18 cellular contexts compared by ENCODE assay signal in the genomic region with DNA sequence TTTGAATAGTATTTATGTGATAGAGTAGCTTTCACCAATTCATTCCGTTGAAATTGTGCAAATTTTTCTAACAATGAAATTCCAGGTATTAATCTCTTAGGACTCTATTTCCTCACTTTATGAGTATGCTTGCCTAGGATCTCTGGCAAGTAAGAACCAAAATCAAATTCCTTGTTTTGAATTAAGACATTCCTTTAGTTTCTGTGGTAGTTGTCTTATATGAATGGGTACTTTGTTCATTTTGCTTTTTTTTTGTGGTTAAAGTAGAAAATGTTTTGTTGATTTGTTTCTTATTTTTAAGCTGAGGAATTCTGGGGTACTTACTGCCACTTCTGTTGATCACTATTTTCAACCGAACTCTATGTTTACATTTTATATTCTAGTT. TPM values are rescaled to one million over a fixed set of nuclear protein-coding genes. Genes with fewer than 3 reads are reported as not detected.
DNase-seq lines count a peak whose midpoint lies in the region; ATAC-seq and TF ChIP-seq lines count a peak whose summit lies in the region.
"Had no signal": no experiment of that assay in that cellular context is flagged by ENCODE, and none has a peak within 500 bp of the region (broad histone marks: within the 10 kb centered on the region; RNA-seq: fewer than 3 reads in every experiment).

No MANE protein-coding gene starts in this region.

- no peaks in the 10 kb centered on the region for H3K9me3 Mint-ChIP-seq in GM23338
- H3K9me3 Mint-ChIP-seq: CD4-positive, CD25-positive, alpha-beta regulatory T cell had no signal

- H3K9me2 ChIP-seq in GM23338 (ENCODE audit: insufficient read depth): no peaks in the 10 kb centered on the region

- ATAC-seq in GM23338 (no peak), GM21381 (IDR thresholded peaks at IDR 0.05; ENCODE audit: unreplicated experiment) (no peak)
- ATAC-seq: GM12878 had no signal

- 18 to 23% methylated on average over 2 of the region's 2 CpGs for WGBS in tibial nerve, 2 donors

- no peaks in the 10 kb centered on the region for H3K36me3 Mint-ChIP-seq in GM23338 (ENCODE audit: low read depth)
- H3K36me3 Mint-ChIP-seq: CD4-positive, CD25-positive, alpha-beta regulatory T cell had no signal

- no peaks in the 10 kb centered on the region for H3K36me3 ChIP-seq in GM23338 (ENCODE audit: insufficient read depth)
- peaks cover 0 to 17% (median 0%) of the 10 kb centered on the region in 3 donors for H3K36me3 ChIP-seq in tibial nerve

- no peaks in the 10 kb centered on the region for H3K4me1 Mint-ChIP-seq in GM23338
- H3K4me1 Mint-ChIP-seq: CD4-positive, CD25-positive, alpha-beta regulatory T cell had no signal

- H3K27ac ChIP-seq in GM23338 (ENCODE audit: low read depth) (no peak overlapping the region), tibial nerve (peak overlapping the region in 3 of 4 donors; percentile 44 to 72 (median 64))
- H3K27ac ChIP-seq: KMS-11 had no signal

- H3K4me1 ChIP-seq in GM23338 (ENCODE audit: insufficient read depth) (no peaks in the 10 kb centered on the region), tibial nerve (peaks cover 0 to 23% (median 5%) of the 10 kb centered on the region in 4 donors)

- no peak for TF ChIP-seq EP300 in tibial nerve (IDR thresholded peaks at IDR 0.05)

- no peak overlapping the region for H3K4me3 Mint-ChIP-seq in GM23338
- H3K4me3 Mint-ChIP-seq: CD4-positive, CD25-positive, alpha-beta regulatory T cell had no signal

- no peaks in the 10 kb centered on the region for H3K79me2 ChIP-seq in GM23338 (replicated peaks; ENCODE audit: insufficient read depth)

- H3K4me3 ChIP-seq in GM23338 (no peak overlapping the region), tibial nerve (no peak overlapping the region)
- H3K4me3 ChIP-seq: GM12878, MG63 had no signal

- H3K9me3 ChIP-seq in tibial nerve: no peaks in the 10 kb centered on the region
- H3K9me3 ChIP-seq: MG63 had no signal

- no peaks in the 10 kb centered on the region for H4K20me1 ChIP-seq in GM23338 (replicated peaks; ENCODE audit: insufficient read depth)

- H2AFZ ChIP-seq in GM23338: no peak overlapping the region

- DNase-seq in GM23338 (ENCODE audit: low spot score) (no peak), SK-MEL-5 (ENCODE audit: low read depth, low spot score) (peak; percentile 34), foreskin melanocyte (peak; percentile 46), tibial nerve (ENCODE audit: low spot score in 2 of 2) (no peak), NCI-H510A treated with DMSO at 0.1 percent for 48 hours (lab: John Stamatoyannopoulos, UW) (no peak), CD1c-positive myeloid dendritic cell (ENCODE audit: extremely low spot score) (no peak)
- DNase-seq: CD4-positive, CD25-positive, alpha-beta regulatory T cell; DMS79; NCI-H1105; NCI-H187; NCI-H2171; NCI-H446 treated with DMSO at 0.1 percent for 48 hours; NCI-H774; Right ventricle myocardium superior had no signal

- H3K27me3 ChIP-seq in GM23338 (ENCODE audit: insufficient read depth) (no peaks in the 10 kb centered on the region), tibial nerve (no peaks in the 10 kb centered on the region)
- H3K27me3 ChIP-seq: MG63 had no signal

- TF ChIP-seq CTCF in GM23338 (conservative IDR thresholded peaks at IDR 0.05; ENCODE audit: low read depth in 2 of 2) (no peak), tibial nerve (IDR thresholded peaks at IDR 0.05) (no peak)

- in situ Hi-C loops in SK-MEL-5 (cut with HindIII; ENCODE audit: low pct_unique_long_range_greater_than_20kb, low sequenced_read_pairs): no loop called here

- peak overlapping the region; percentile 66 for H3K27ac Mint-ChIP-seq in GM23338
- H3K27ac Mint-ChIP-seq: CD4-positive, CD25-positive, alpha-beta regulatory T cell had no signal

- peaks cover 3% of the 10 kb centered on the region for H3K27me3 Mint-ChIP-seq in GM23338 (ENCODE audit: insufficient read depth, low read depth, poor library complexity)
- H3K27me3 Mint-ChIP-seq: CD4-positive, CD25-positive, alpha-beta regulatory T cell had no signal

- no peak for TF ChIP-seq POLR2A in tibial nerve (IDR thresholded peaks at IDR 0.05)

- H3F3A ChIP-seq in GM23338 (replicated peaks; ENCODE audit: low read depth): no peaks in the 10 kb centered on the region

- no peak overlapping the region for H3K4me2 ChIP-seq in GM23338
- H3K4me2 ChIP-seq: KMS-11 had no signal

TF ChIP-seq in GM23338, 12 proteins besides CTCF, POLR2A, EP300 and RAD21 (continues in another document):
- TF ChIP-seq CREB1 (CRISPR knock-in tag; IDR thresholded peaks at IDR 0.05; ENCODE audit: low read depth): no peak
- no peak for TF ChIP-seq POLR2AphosphoS5 (IDR thresholded peaks at IDR 0.05; ENCODE audit: low read depth)
- no peak for TF ChIP-seq ZNF114 (CRISPR knock-in tag; IDR thresholded peaks at IDR 0.05)
- no peak for TF ChIP-seq NANOG (IDR thresholded peaks at IDR 0.05; ENCODE audit: borderline replicate concordance)
- TF ChIP-seq JUNB (IDR thresholded peaks at IDR 0.05; ENCODE audit: unreplicated experiment): no peak
- TF ChIP-seq, protein P1, sequence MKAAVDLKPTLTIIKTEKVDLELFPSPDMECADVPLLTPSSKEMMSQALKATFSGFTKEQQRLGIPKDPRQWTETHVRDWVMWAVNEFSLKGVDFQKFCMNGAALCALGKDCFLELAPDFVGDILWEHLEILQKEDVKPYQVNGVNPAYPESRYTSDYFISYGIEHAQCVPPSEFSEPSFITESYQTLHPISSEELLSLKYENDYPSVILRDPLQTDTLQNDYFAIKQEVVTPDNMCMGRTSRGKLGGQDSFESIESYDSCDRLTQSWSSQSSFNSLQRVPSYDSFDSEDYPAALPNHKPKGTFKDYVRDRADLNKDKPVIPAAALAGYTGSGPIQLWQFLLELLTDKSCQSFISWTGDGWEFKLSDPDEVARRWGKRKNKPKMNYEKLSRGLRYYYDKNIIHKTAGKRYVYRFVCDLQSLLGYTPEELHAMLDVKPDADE (IDR thresholded peaks at IDR 0.05): no peak
- TF ChIP-seq REST (IDR thresholded peaks at IDR 0.05; ENCODE audit: unreplicated experiment): no peak

RNA-seq across cellular contexts. Expression of gene KITLG, which starts 59.8 kb away (rescaled TPM):
- total RNA-seq in GM23338 (2014; rRNA removed; shearing (Covaris generic)): 10.7 and 12.1 TPM in 2 replicates
- 2.5 and 3.1 TPM in 2 replicates for polyA plus RNA-seq in GM23338 (2016; fragmentation: Nextera tagmentation; extraction: Ambion mirVana)
- total RNA-seq in SK-MEL-5 (2014; rRNA removed; shearing (Covaris generic)): 10.3 and 12.5 TPM in 2 replicates
- polyA plus RNA-seq in SK-MEL-5 (2015; cell fraction: cytosol; rRNA removed): 4.6 and 6.1 TPM in 2 replicates
- 3.7 and 4.8 TPM in 2 replicates for polyA plus RNA-seq in SK-MEL-5 (2015; cell fraction: nucleus; rRNA removed)
- 10 to 100 TPM; 10.2 to 27.5 (median 16.4) TPM for total RNA-seq in tibial nerve
- total RNA-seq: CD4-positive, CD25-positive, alpha-beta regulatory T cell had no signal
- polyA plus RNA-seq: CD4-positive, CD25-positive, alpha-beta regulatory T cell had no signal

Comparison
In these comparisons a context has a peak if more than half of its experiments do, and no peak if none do; other contexts are left out.
1. DNase-seq: peak in SK-MEL-5 (single experiment) and foreskin melanocyte (single experiment); none in GM23338 (single experiment), tibial nerve (0 of 2), NCI-H510A treated with DMSO at 0.1 percent for 48 hours (single experiment) and CD1c-positive myeloid dendritic cell (single experiment).